Comparison of ENCODE assay signal across 19 cellular contexts in the genomic region with DNA sequence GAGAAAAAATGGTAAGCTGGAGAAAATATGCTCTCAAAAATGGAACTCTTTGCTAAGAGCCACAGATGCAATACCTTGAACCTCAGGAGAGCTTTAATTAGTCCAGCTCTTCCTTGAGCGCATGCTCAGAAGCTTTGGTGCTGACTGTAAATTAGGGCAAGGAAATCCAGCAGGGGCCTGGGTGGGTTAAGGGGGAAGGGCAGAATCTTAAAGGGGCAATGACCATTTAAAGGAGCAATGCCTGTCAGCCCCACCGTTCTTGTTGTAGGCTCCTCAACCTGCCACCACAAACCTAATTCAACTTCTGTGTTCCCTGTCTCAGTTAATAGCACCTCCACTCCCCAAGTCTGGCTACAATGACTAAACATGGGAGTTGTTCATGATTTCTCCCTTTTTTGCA. TPM values are rescaled to one million over a fixed set of nuclear protein-coding genes. Genes with fewer than 3 reads are reported as not detected.
DNase-seq lines count a peak whose midpoint lies in the region; ATAC-seq, FAIRE-seq and TF ChIP-seq lines count a peak whose summit lies in the region.
"Had no signal": no experiment of that assay in that cellular context is flagged by ENCODE, and none has a peak within 500 bp of the region (broad histone marks: within the 10 kb centered on the region; RNA-seq: fewer than 3 reads in every experiment).

No MANE protein-coding gene starts in this region.

- H4K8ac ChIP-seq in H1 (ENCODE audit: extremely low read depth, insufficient read depth, low read length) = no peak overlapping the region

- no peak overlapping the region for H3K27ac ChIP-seq in H1 (ENCODE audit: low read depth, low read length)
- H3K27ac ChIP-seq: ascending aorta had no signal

- H4K91ac ChIP-seq in H1 (replicated peaks; ENCODE audit: insufficient read length, low read length) = no peak overlapping the region

- H2AK5ac ChIP-seq in H1 (ENCODE audit: low read depth, low read length) = no peak overlapping the region

- peak in 1 of 2 experiments; percentile 18; a peak in 1 of 4 replicates for TF ChIP-seq RAD21 in H1 (IDR thresholded peaks at IDR 0.05 in 1 of 2, conservative IDR thresholded peaks at IDR 0.05 in 1 of 2; ENCODE audit: low read depth in 2 of 2, low read length in 2 of 2)

- TF ChIP-seq CTCF in H1 (IDR thresholded peaks at IDR 0.05; ENCODE audit: control extremely low read depth in 1 of 3, insufficient read depth in 1 of 3, low read depth in 1 of 3, low read length in 3 of 3) (no peak), retinal pigment epithelial cell (conservative IDR thresholded peaks at IDR 0.05; ENCODE audit: low read depth, low read length) (no peak)

- no peak overlapping the region for H2BK120ac ChIP-seq in H1 (replicated peaks; ENCODE audit: low read depth, low read length)

- no peak overlapping the region for H2AFZ ChIP-seq in H1 (ENCODE audit: low read length)

- no peaks in the 10 kb centered on the region for H3K79me2 ChIP-seq in H1 (ENCODE audit: control insufficient read depth in 1 of 2, insufficient read depth in 2 of 2, low read length in 2 of 2)

- CTCF ChIA-PET in H1 (lab: Charles Lee; ENCODE audit: partially characterized antibody) = no interaction called here

- no peak overlapping the region for H3K9ac ChIP-seq in H1 (replicated peaks in 1 of 4; ENCODE audit: extremely low read depth in 1 of 4, low read depth in 3 of 4, low read length in 3 of 4)

- no peak overlapping the region for H3K14ac ChIP-seq in H1 (ENCODE audit: insufficient read length)

- H2BK20ac ChIP-seq in H1 (ENCODE audit: low read length) = no peak overlapping the region

- H3K23me2 ChIP-seq in H1 (ENCODE audit: low read depth, low read length) = no peaks in the 10 kb centered on the region

- H3K56ac ChIP-seq in H1 (replicated peaks; ENCODE audit: insufficient read length, low read depth, low read length) = no peak overlapping the region

- peak; percentile 36 for DNase-seq in NCI-H748 (lab: John Stamatoyannopoulos, UW; ENCODE audit: unreplicated experiment)
- DNase-seq in NCI-H748 treated with DMSO at 0.1 percent for 48 hours (lab: John Stamatoyannopoulos, UW) = no peak
- DNase-seq in NOMO-1 (lab: John Stamatoyannopoulos, UW; ENCODE audit: unreplicated experiment in 2 of 2) = peak; percentile 77 to 80
- DNase-seq in H1 (ENCODE audit: low read depth in 1 of 2, low spot score in 2 of 2) = peak; percentile 61 to 68
- DNase-seq in retinal pigment epithelial cell (ENCODE audit: low read depth) = peak; percentile 17
- DNase-seq in activated T-cell treated with anti-CD3 and anti-CD28 coated beads, Interleukin-2, amount 50 U/mL, for 4 hours = no peak
- DNase-seq: activated T-cell treated with anti-CD3 and anti-CD28 coated beads, Interleukin-2, amount 50 U/mL, for 48 hours; foreskin melanocyte; HCEC 1CT; left ventricle myocardium superior; NCI-H2171 treated with DMSO at 0.1 percent for 48 hours; SHP77; stimulated activated CD4-positive, alpha-beta T cell treated with anti-CD3 and anti-CD28 coated beads, Interleukin-15, amount 100 ng/mL, for 24 hours had no signal

- 0 out of 2 replicates have a peak overlapping the region, but pooled peaks have one; percentile 52 for H2BK12ac ChIP-seq in H1 (ENCODE audit: low read depth, low read length)

- peaks cover 0 to 4% (median 2%) of the 10 kb centered on the region in 4 experiments; a peak in 3 of 7 replicates for H3K4me1 ChIP-seq in H1 (replicated peaks in 1 of 4; ENCODE audit: control insufficient read depth in 3 of 4, insufficient read depth in 4 of 4, low read length in 3 of 4)
- H3K4me1 ChIP-seq: ascending aorta had no signal

- peak; percentile 95 for FAIRE-seq in H1 (lab: Jason Lieb, UNC)

- no peak overlapping the region for H3K4me3 ChIP-seq in H1 (ENCODE audit: extremely low read depth in 1 of 4, insufficient read depth in 2 of 4, low read depth in 3 of 4, low read length in 4 of 4)
- H3K4me3 ChIP-seq in retinal pigment epithelial cell (ENCODE audit: low read length) = no peak overlapping the region
- H3K4me3 ChIP-seq: ascending aorta had no signal

- POLR2A ChIA-PET in H1 (lab: Charles Lee; ENCODE audit: partially characterized antibody) = no interaction called here

- H3K36me3 Mint-ChIP-seq in activated T-cell treated with anti-CD3 and anti-CD28 coated beads, Interleukin-2, amount 50 U/mL, for 4 hours (ENCODE audit: insufficient read depth) = no peaks in the 10 kb centered on the region
- H3K36me3 Mint-ChIP-seq: type B pancreatic cell had no signal

- H3K18ac ChIP-seq in H1 (ENCODE audit: extremely low read depth, low read length) = no peak overlapping the region

- no peak overlapping the region for H3K4me3 Mint-ChIP-seq in activated T-cell treated with anti-CD3 and anti-CD28 coated beads, Interleukin-2, amount 50 U/mL, for 4 hours
- H3K4me3 Mint-ChIP-seq: IgD-negative memory B cell, type B pancreatic cell had no signal

- no peak overlapping the region for H4K5ac ChIP-seq in H1 (ENCODE audit: insufficient read length, low read depth, low read length)

- H3K4ac ChIP-seq in H1 (replicated peaks; ENCODE audit: insufficient read length, low read depth, low read length) = no peak overlapping the region

- no peaks in the 10 kb centered on the region for H3K4me1 Mint-ChIP-seq in activated T-cell treated with anti-CD3 and anti-CD28 coated beads, Interleukin-2, amount 50 U/mL, for 4 hours (ENCODE audit: low read depth)

- no peaks in the 10 kb centered on the region for H4K20me1 ChIP-seq in H1 (replicated peaks in 1 of 2; ENCODE audit: control insufficient read depth in 1 of 2, insufficient read depth in 2 of 2, low read length in 2 of 2)

- no peaks in the 10 kb centered on the region for H3K27me3 ChIP-seq in H1 (replicated peaks in 1 of 4; ENCODE audit: control insufficient read depth in 3 of 4, extremely low read depth in 1 of 4, insufficient read depth in 3 of 4, low read length in 3 of 4)
- H3K27me3 ChIP-seq: ascending aorta had no signal

- ATAC-seq in HG02623 (IDR thresholded peaks at IDR 0.05; ENCODE audit: unreplicated experiment) = no peak
- ATAC-seq in activated T-cell treated with anti-CD3 and anti-CD28 coated beads, Interleukin-2, amount 50 U/mL, for 4 hours = no peak
- ATAC-seq in GM21390 (IDR thresholded peaks at IDR 0.05; ENCODE audit: unreplicated experiment) = no peak
- ATAC-seq: activated CD4-positive, CD25-positive, alpha-beta regulatory T cell treated with anti-CD3 and anti-CD28 coated beads, Interleukin-2, amount 50 U/mL, for 24 hours; left ventricle myocardium superior had no signal

- H3K9me3 Mint-ChIP-seq in activated T-cell treated with anti-CD3 and anti-CD28 coated beads, Interleukin-2, amount 50 U/mL, for 4 hours = no peaks in the 10 kb centered on the region

- no peak overlapping the region for H2BK15ac ChIP-seq in H1 (ENCODE audit: low read length)

- H3K23ac ChIP-seq in H1 (ENCODE audit: insufficient read length) = no peak overlapping the region

- H2BK5ac ChIP-seq in H1 (ENCODE audit: low read depth, low read length) = no peak overlapping the region

- 5% methylated on average over 2 of the region's 2 CpGs; no CpG with 5 or more reads in 1 of the 2 experiments for WGBS in H1 (ENCODE audit: extremely low coverage in 1 of 2, insufficient coverage in 1 of 2, insufficient read length in 1 of 2, insufficient replicate concordance in 2 of 2, low coverage in 1 of 2, low lambda C conversion rate in 2 of 2, missing lambda C conversion rate in 1 of 2), 2 experiments

- peak overlapping the region in 1 of 2 experiments; percentile 28; a peak in 2 of 4 replicates for H3K4me2 ChIP-seq in H1 (ENCODE audit: insufficient read depth in 1 of 2, low read depth in 2 of 2, low read length in 2 of 2)

- H3K27me3 Mint-ChIP-seq in activated T-cell treated with anti-CD3 and anti-CD28 coated beads, Interleukin-2, amount 50 U/mL, for 4 hours (ENCODE audit: low read depth) = peaks cover 39% of the 10 kb centered on the region

- no peaks in the 10 kb centered on the region for H3K79me1 ChIP-seq in H1 (ENCODE audit: low read depth, low read length)

- H3K9me3 ChIP-seq in H1 (ENCODE audit: insufficient read depth in 2 of 2, low read depth in 1 of 2, low read length in 1 of 2) = no peaks in the 10 kb centered on the region
- H3K9me3 ChIP-seq: ascending aorta had no signal

- no peak for TF ChIP-seq EP300 in H1 (IDR thresholded peaks at IDR 0.05; ENCODE audit: borderline replicate concordance in 1 of 2, low read depth in 2 of 2, low read length in 2 of 2)

- H3K36me3 ChIP-seq in H1 (ENCODE audit: control insufficient read depth in 2 of 4, insufficient read depth in 4 of 4, low read length in 3 of 4) = no peaks in the 10 kb centered on the region
- H3K36me3 ChIP-seq: ascending aorta had no signal

- TF ChIP-seq POLR2A in H1 (IDR thresholded peaks at IDR 0.05; ENCODE audit: control extremely low read depth in 1 of 2, low read depth in 2 of 2, low read length in 2 of 2) = no peak

TF ChIP-seq in H1, 55 proteins besides CTCF, POLR2A, EP300 and RAD21:
- no peak for TF ChIP-seq RBBP5 (IDR thresholded peaks at IDR 0.05; ENCODE audit: borderline replicate concordance, low read depth, low read length)
- TF ChIP-seq, protein P1, sequence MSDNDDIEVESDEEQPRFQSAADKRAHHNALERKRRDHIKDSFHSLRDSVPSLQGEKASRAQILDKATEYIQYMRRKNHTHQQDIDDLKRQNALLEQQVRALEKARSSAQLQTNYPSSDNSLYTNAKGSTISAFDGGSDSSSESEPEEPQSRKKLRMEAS (IDR thresholded peaks at IDR 0.05) = peak; percentile 79
- TF ChIP-seq E2F6 (IDR thresholded peaks at IDR 0.05) = peak; percentile 62
- peak; percentile 92 for TF ChIP-seq SP1 (IDR thresholded peaks at IDR 0.05; ENCODE audit: low read depth, low read length)
- TF ChIP-seq GABPA (IDR thresholded peaks at IDR 0.05; ENCODE audit: borderline replicate concordance, insufficient read depth, low read length) = no peak
- TF ChIP-seq CHD2 (IDR thresholded peaks at IDR 0.05; ENCODE audit: low read length) = peak; percentile 67; the same call in 1 of the 2 replicates

RNA-seq across cellular contexts. Expression of gene SLC22A15, which starts 6.8 kb away (rescaled TPM):
- 3.3 and 3.7 TPM in 2 replicates for total RNA-seq in H1 (2021; fragmentation: NEBNext Ultra II Directional; extraction: Animal tissue kit (Norgen Biotek cat#: 25700))
- polyA plus RNA-seq in H1 (2011; rRNA removed) = 2.1 and 3.2 TPM in 2 replicates
- polyA plus RNA-seq in H1 (2011; cell fraction: cytosol; rRNA removed) = 2.9 TPM
- 5.7 TPM for polyA plus RNA-seq in H1 (2011; cell fraction: nucleus; rRNA removed)
- 1.9 to 3.0 TPM (median 2.5 TPM) in 4 replicates for polyA plus RNA-seq in H1 (2012, experiment 1 of 2)
- polyA plus RNA-seq in H1 (2012, experiment 2 of 2) = 0.34 TPM
- 2.2 TPM for polyA plus RNA-seq in H1 (2013, experiment 1 of 2)
- polyA plus RNA-seq in H1 (2013, experiment 2 of 2) = 1.9 TPM
- polyA minus RNA-seq in H1 (2011; rRNA and poly(A)+ RNA removed) = 7.3 and 9.6 TPM in 2 replicates
- polyA minus RNA-seq in H1 (2011; cell fraction: cytosol; rRNA and poly(A)+ RNA removed) = 2.4 TPM
- 20.1 TPM for polyA minus RNA-seq in H1 (2011; cell fraction: nucleus; rRNA and poly(A)+ RNA removed)
- under 1 TPM; 0.05 to 0.55 (median 0.08) TPM for total RNA-seq in activated T-cell treated with anti-CD3 and anti-CD28 coated beads, Interleukin-2, amount 50 U/mL, for 4 hours

Comparison
In these comparisons a context has a peak if more than half of its experiments do, and no peak if none do; other contexts are left out.
1. DNase-seq: peak in NCI-H748 (single experiment), NOMO-1 (2 of 2), H1 (2 of 2) and retinal pigment epithelial cell (single experiment); none in NCI-H748 treated with DMSO at 0.1 percent for 48 hours (single experiment) and activated T-cell treated with anti-CD3 and anti-CD28 coated beads, Interleukin-2, amount 50 U/mL, for 4 hours (single experiment).